In the genomic region with DNA sequence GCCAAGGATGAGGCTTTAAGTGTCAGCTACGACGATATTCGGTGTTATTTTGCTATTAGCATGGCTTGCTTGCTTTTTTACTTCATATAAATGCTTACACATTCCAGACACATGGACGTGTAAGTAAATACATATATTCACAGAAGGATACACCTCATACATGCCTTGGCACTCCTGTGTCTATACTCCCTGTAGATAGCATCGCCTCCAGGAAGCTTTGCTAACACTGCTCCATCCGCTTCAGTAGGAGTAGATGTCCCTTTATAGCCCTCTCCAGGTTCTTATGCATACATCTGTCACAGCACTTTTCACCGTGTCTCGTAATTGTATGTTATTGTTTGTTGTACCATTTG, we compare ENCODE assay signal across 9 cellular contexts. TPM values are rescaled to one million over a fixed set of nuclear protein-coding genes. Genes with fewer than 3 reads are reported as not detected.
DNase-seq lines count a peak whose midpoint lies in the region; ATAC-seq, FAIRE-seq and TF ChIP-seq lines count a peak whose summit lies in the region.
"Had no signal": no experiment of that assay in that cellular context is flagged by ENCODE, and none has a peak within 500 bp of the region (broad histone marks: within the 10 kb centered on the region; RNA-seq: fewer than 3 reads in every experiment).

No MANE protein-coding gene starts in this region.

- DNase-seq in right cardiac atrium, result no peak
- no peak for DNase-seq in right atrium auricular region (ENCODE audit: low spot score)
- no peak for DNase-seq in GM12878 (ENCODE audit: low read depth, low spot score)
- no peak for DNase-seq in mesothelial cell of epicardium (ENCODE audit: low spot score in 2 of 2, unreplicated experiment in 2 of 2)
- DNase-seq in vagina (ENCODE audit: extremely low spot score in 2 of 2), result no peak
- no peak for DNase-seq in MV-4-11 (lab: John Stamatoyannopoulos, UW)
- DNase-seq in NCI-H82 (lab: John Stamatoyannopoulos, UW), result no peak
- DNase-seq: activated naive CD4-positive, alpha-beta T cell treated with anti-CD3 and anti-CD28 coated beads, Interleukin-2, amount 10 ng/mL, durations not matched to agents 7 days and 5 days had no signal

- H3K4me3 Mint-ChIP-seq in mesothelial cell of epicardium, result peak overlapping the region; percentile 76
- H3K4me3 Mint-ChIP-seq: activated naive CD4-positive, alpha-beta T cell treated with anti-CD3 and anti-CD28 coated beads, Interleukin-2, amount 10 ng/mL, durations not matched to agents 7 days and 5 days had no signal

- H3K9me3 ChIP-seq in right cardiac atrium (ENCODE audit: control insufficient read depth, low read length) (no peaks in the 10 kb centered on the region), right atrium auricular region (no peaks in the 10 kb centered on the region), GM12878 (replicated peaks; ENCODE audit: control insufficient read depth, insufficient read depth, low read length) (no peaks in the 10 kb centered on the region), vagina (no peaks in the 10 kb centered on the region)

- H3K4me1 ChIP-seq in right cardiac atrium (ENCODE audit: control insufficient read depth, insufficient read depth, low read length) (no peaks in the 10 kb centered on the region), right atrium auricular region (peaks cover 0 to 8% of the 10 kb centered on the region in 2 donors), GM12878 (ENCODE audit: control insufficient read depth, insufficient read depth, low read length) (peaks cover 5% of the 10 kb centered on the region; the same call in 1 of the 2 replicates), vagina (peaks cover 13% of the 10 kb centered on the region)

- RAD21 ChIA-PET in GM12878 (lab: Charles Lee; ENCODE audit: unreplicated experiment), result no interaction called here

- H2AFZ ChIP-seq in GM12878 (ENCODE audit: control insufficient read depth, low read depth, low read length), result no peak overlapping the region

- H3K27ac Mint-ChIP-seq in mesothelial cell of epicardium, result peak overlapping the region; percentile 62
- H3K27ac Mint-ChIP-seq: activated naive CD4-positive, alpha-beta T cell treated with anti-CD3 and anti-CD28 coated beads, Interleukin-2, amount 10 ng/mL, durations not matched to agents 7 days and 5 days had no signal

- H3K36me3 Mint-ChIP-seq in mesothelial cell of epicardium, result no peaks in the 10 kb centered on the region
- H3K36me3 Mint-ChIP-seq: activated naive CD4-positive, alpha-beta T cell treated with anti-CD3 and anti-CD28 coated beads, Interleukin-2, amount 10 ng/mL, durations not matched to agents 7 days and 5 days had no signal

- no TSS peak for BruUV-seq in GM12878 (replicated peaks; lab: Mats Ljungman, UMichigan)

- TF ChIP-seq CTCF in right atrium auricular region (IDR thresholded peaks at IDR 0.05) (no peak), GM12878 (IDR thresholded peaks at IDR 0.05 in 2 of 3, conservative IDR thresholded peaks at IDR 0.05 in 1 of 3; ENCODE audit: control insufficient read depth in 2 of 3, extremely low read depth in 1 of 3, insufficient read depth in 1 of 3, low read depth in 3 of 3, low read length in 3 of 3) (no peak), mesothelial cell of epicardium (IDR thresholded peaks at IDR 0.05; ENCODE audit: unreplicated experiment) (no peak), vagina (IDR thresholded peaks at IDR 0.05) (no peak)

- FAIRE-seq in GM12878 (lab: Jason Lieb, UNC), result peak; percentile 59

- H3K36me3 ChIP-seq in right atrium auricular region (no peaks in the 10 kb centered on the region), GM12878 (ENCODE audit: control insufficient read depth in 2 of 2, insufficient read depth in 2 of 2, low read length in 1 of 2) (no peaks in the 10 kb centered on the region), vagina (no peaks in the 10 kb centered on the region)

- H4K20me1 ChIP-seq in GM12878 (ENCODE audit: control insufficient read depth, insufficient read depth), result no peaks in the 10 kb centered on the region

- POLR2A ChIA-PET in GM12878 (lab: Charles Lee), result no interaction called here

- TF ChIP-seq EP300 in GM12878 (IDR thresholded peaks at IDR 0.05; ENCODE audit: borderline replicate concordance in 1 of 2, control insufficient read depth in 1 of 2, low read depth in 2 of 2, low read length in 2 of 2), result no peak

- H3K27me3 ChIP-seq in right cardiac atrium (ENCODE audit: control insufficient read depth, insufficient read depth) (no peaks in the 10 kb centered on the region), right atrium auricular region (no peaks in the 10 kb centered on the region), GM12878 (replicated peaks in 1 of 2; ENCODE audit: control insufficient read depth in 2 of 2, insufficient read depth in 2 of 2, low read length in 1 of 2) (no peaks in the 10 kb centered on the region; a peak in 1 of 4 replicates), vagina (no peaks in the 10 kb centered on the region)

- SMC1A ChIA-PET in GM12878 (lab: Charles Lee; ENCODE audit: uncharacterized antibody, unreplicated experiment), result interaction anchor here (0.9 kb wide), 1 partner anchor 170 kb away, joined by 3 read pairs; no protein-coding TSS in a partner anchor

- ATAC-seq in right cardiac atrium (peak in 1 of 2 donors; percentile 45), GM12878 (no peak), GM21381 (IDR thresholded peaks at IDR 0.05; ENCODE audit: unreplicated experiment) (no peak)

- TF ChIP-seq POLR2A in GM12878 (IDR thresholded peaks at IDR 0.05; ENCODE audit: low read depth, low read length) (no peak), vagina (IDR thresholded peaks at IDR 0.05) (no peak)

- TF ChIP-seq RAD21 in GM12878 (IDR thresholded peaks at IDR 0.05; ENCODE audit: insufficient read depth, low read depth, low read length), result no peak

- no peak overlapping the region for H3K27ac ChIP-seq in right cardiac atrium (ENCODE audit: low read length)
- H3K27ac ChIP-seq in right atrium auricular region, result no peak overlapping the region
- no peak overlapping the region for H3K27ac ChIP-seq in GM12878 (ENCODE audit: control insufficient read depth, insufficient read depth)
- H3K27ac ChIP-seq in vagina, result no peak overlapping the region

- no peak overlapping the region; the same call in 1 of the 2 replicates for H3K4me2 ChIP-seq in GM12878 (ENCODE audit: control insufficient read depth, insufficient read depth)

- H3K4me1 Mint-ChIP-seq in mesothelial cell of epicardium, result peaks cover 19% of the 10 kb centered on the region

- no peak overlapping the region for H3K9ac ChIP-seq in GM12878 (ENCODE audit: control insufficient read depth, insufficient read depth, low read length)

- in situ Hi-C loops in GM12878 (cut with MboI), result no loop called here

- CTCF ChIA-PET in GM12878 (lab: Yijun Ruan, JAX), result no interaction called here

- peak overlapping the region; percentile 70 for H3K4me3 ChIP-seq in right cardiac atrium (ENCODE audit: low read length)
- H3K4me3 ChIP-seq in right atrium auricular region, result peak overlapping the region in 1 of 2 donors; percentile 51
- no peak overlapping the region for H3K4me3 ChIP-seq in GM12878
- H3K4me3 ChIP-seq in vagina, result peak overlapping the region; percentile 29 to 40

- WGBS in right cardiac atrium, result 47% methylated on average over 8 of the region's 8 CpGs
- 61% methylated on average over 8 of the region's 8 CpGs for WGBS in GM12878 (ENCODE audit: insufficient coverage, insufficient replicate concordance, low lambda C conversion rate, missing lambda C conversion rate)

- H3K79me2 ChIP-seq in GM12878 (ENCODE audit: control insufficient read depth, insufficient read depth, low read length), result no peaks in the 10 kb centered on the region

- no peaks in the 10 kb centered on the region for H3K9me3 Mint-ChIP-seq in mesothelial cell of epicardium
- H3K9me3 Mint-ChIP-seq: activated naive CD4-positive, alpha-beta T cell treated with anti-CD3 and anti-CD28 coated beads, Interleukin-2, amount 10 ng/mL, durations not matched to agents 7 days and 5 days had no signal

- H3K27me3 Mint-ChIP-seq in mesothelial cell of epicardium (ENCODE audit: low read depth), result no peaks in the 10 kb centered on the region

- intact Hi-C loops in right cardiac atrium (cut with DNase I) (no loop called here), GM12878 (cut with micrococcal nuclease; ENCODE audit: unreplicated experiment) (loop anchor here (5.0 kb wide), 1 partner anchor 269 kb away; no protein-coding TSS in a partner anchor), vagina (cut with DNase I) (no loop called here)

TF ChIP-seq in GM12878, 131 proteins besides CTCF, POLR2A, EP300 and RAD21 (continues in another document):
- TF ChIP-seq GATAD2B (conservative IDR thresholded peaks at IDR 0.05; ENCODE audit: low read depth), result no peak

RNA-seq across cellular contexts. Expression of gene KCTD1, which starts 27.5 kb away (rescaled TPM):
- 10 to 100 TPM; 45.2 to 51.8 (median 49.4) TPM for total RNA-seq in right cardiac atrium
- polyA plus RNA-seq in right cardiac atrium, result 31.4 TPM
- total RNA-seq in right atrium auricular region, result 10 to 100 TPM; 35.1 to 44.4 TPM
- total RNA-seq in GM12878 (2013; cell fraction: nucleolus; rRNA removed), result 13.1 and 14.0 TPM in 2 replicates
- 13.2 and 13.4 TPM in 2 replicates for total RNA-seq in GM12878 (2014; rRNA removed)
- 5.9 and 6.5 TPM in 2 replicates for total RNA-seq in GM12878 (2014; rRNA removed; fragmentation: Illumina TruSeq; extraction: Trizol)
- total RNA-seq in GM12878 (2021), result 10.2 and 10.3 TPM in 2 replicates
- 2.4 TPM for polyA plus RNA-seq in GM12878 (2011; ENCODE audit: low read depth)
- polyA plus RNA-seq in GM12878 (2011; rRNA removed), result 2.6 and 3.5 TPM in 2 replicates
- 3.9 and 5.1 TPM in 2 replicates for polyA plus RNA-seq in GM12878 (2011; cell fraction: cytosol; rRNA removed)
- 11.0 and 12.0 TPM in 2 replicates for polyA plus RNA-seq in GM12878 (2011; cell fraction: nucleus; rRNA removed)
- 5.4 and 5.9 TPM in 2 replicates for polyA plus RNA-seq in GM12878 (2012)
- polyA plus RNA-seq in GM12878 (2014; fragmentation: Illumina TruSeq; extraction: Trizol), result 6.2 and 6.5 TPM in 2 replicates
- 1 to 10 TPM; 1.5 to 1.8 TPM for polyA plus RNA-seq in GM12878 (2014; fragmentation: Nextera tagmentation; extraction: Ambion mirVana)
- polyA plus RNA-seq in GM12878 (2014; rRNA removed), result 5.2 and 5.8 TPM in 2 replicates
- 1 to 10 TPM; 3.8 to 5.7 TPM for polyA plus RNA-seq in GM12878 (2016; fragmentation: Nextera tagmentation; extraction: Ambion mirVana)
- 7.1 and 14.3 TPM in 2 replicates for polyA minus RNA-seq in GM12878 (2011; rRNA and poly(A)+ RNA removed)
- polyA minus RNA-seq in GM12878 (2011; cell fraction: cytosol; rRNA and poly(A)+ RNA removed), result 5.9 and 6.4 TPM in 2 replicates
- polyA minus RNA-seq in GM12878 (2011; cell fraction: nucleus; rRNA and poly(A)+ RNA removed), result 20.3 and 43.5 TPM in 2 replicates
- total RNA-seq in mesothelial cell of epicardium, result 34.4 to 38.5 TPM (median 35.7 TPM) in 3 replicates
- 46.9 TPM for total RNA-seq in vagina
